1 cellular context compared by ENCODE assay signal in the genomic region with DNA sequence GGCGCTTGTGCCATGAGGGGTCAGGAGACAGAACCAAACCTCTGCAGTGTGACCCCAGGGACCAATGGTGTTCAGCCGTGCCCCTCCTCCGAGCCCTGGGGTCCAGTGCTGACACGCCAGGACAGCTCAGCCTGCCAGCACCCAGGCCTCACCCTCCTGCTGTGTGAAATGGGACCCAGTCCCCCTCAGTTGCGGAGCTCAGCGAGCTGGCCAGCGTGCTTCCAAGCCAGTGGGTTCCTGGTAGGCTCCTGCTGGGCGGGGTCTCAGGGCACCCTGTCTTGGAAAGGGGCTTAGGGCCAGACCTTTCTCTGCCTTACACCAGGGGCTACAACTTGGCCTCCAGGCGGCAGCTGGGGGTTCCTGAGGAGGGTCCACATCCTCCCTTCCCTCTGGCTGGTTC.
TF ChIP-seq lines count a peak whose summit lies in the region.

No MANE protein-coding gene starts in this region.

TF ChIP-seq in HepG2, 621 proteins besides CTCF, POLR2A, EP300 and RAD21:
- no peak for TF ChIP-seq MYNN (CRISPR knock-in tag; IDR thresholded peaks at IDR 0.05; ENCODE audit: low read depth)
- TF ChIP-seq, protein P1, sequence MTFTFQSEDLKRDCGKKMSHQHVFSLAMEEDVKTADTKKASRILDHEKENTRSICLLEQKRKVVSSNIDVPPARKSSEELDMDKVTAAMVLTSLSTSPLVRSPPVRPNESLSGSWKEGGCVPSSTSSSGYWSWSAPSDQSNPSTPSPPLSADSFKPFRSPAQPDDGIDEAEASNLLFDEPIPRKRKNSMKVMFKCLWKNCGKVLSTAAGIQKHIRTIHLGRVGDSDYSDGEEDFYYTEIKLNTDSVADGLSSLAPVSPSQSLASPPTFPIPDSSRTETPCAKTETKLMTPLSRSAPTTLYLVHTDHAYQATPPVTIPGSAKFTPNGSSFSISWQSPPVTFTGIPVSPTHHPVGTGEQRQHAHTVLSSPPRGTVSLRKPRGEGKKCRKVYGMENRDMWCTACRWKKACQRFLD (CRISPR knock-in tag; IDR thresholded peaks at IDR 0.05; ENCODE audit: borderline replicate concordance): no peak
